Comparison of ENCODE assay signal across 8 cellular contexts in genomic region chr7:77537595-77538185, GRCh38. TPM values are rescaled to one million over a fixed set of nuclear protein-coding genes. Genes with fewer than 3 reads are reported as not detected.
DNase-seq lines count a peak whose midpoint lies in the region; ATAC-seq and TF ChIP-seq lines count a peak whose summit lies in the region.

No MANE protein-coding gene starts in this region.

- H3K9me3 ChIP-seq in Panc1 (ENCODE audit: control insufficient read depth, insufficient read depth, low read depth, low read length) (no peaks in the 10 kb centered on the region), parathyroid adenoma (ENCODE audit: control insufficient read depth, low read length) (no peaks in the 10 kb centered on the region)

- H3K27me3 ChIP-seq in Panc1 (ENCODE audit: control insufficient read depth, insufficient read depth, low read length) (no peaks in the 10 kb centered on the region), parathyroid adenoma (ENCODE audit: control insufficient read depth, insufficient read depth, low read length) (no peaks in the 10 kb centered on the region)

- no peaks in the 10 kb centered on the region for H3K27me3 Mint-ChIP-seq in activated naive CD4-positive, alpha-beta T cell treated with anti-CD3 and anti-CD28 coated beads, Interleukin-2, amount 50 U/mL, for 24 hours

- TF ChIP-seq CTCF in Panc1 (IDR thresholded peaks at IDR 0.05), result no peak
- no peak for TF ChIP-seq CTCF in parathyroid adenoma (IDR thresholded peaks at IDR 0.05)

- DNase-seq in NCI-H187 (lab: John Stamatoyannopoulos, UW) (peak; percentile 36 to 75), NCI-H187 treated with DMSO at 0.1 percent for 48 hours (lab: John Stamatoyannopoulos, UW) (no peak), Panc1 (ENCODE audit: low read depth, low spot score) (no peak), head of caudate nucleus (peak in 32 of 42 donors; percentile 6 to 64 (median 30))

- ATAC-seq in HG03354 (IDR thresholded peaks at IDR 0.05; ENCODE audit: poor library complexity, severe bottlenecking, unreplicated experiment) (peak; percentile 37), Panc1 (peak; percentile 32), HG02885 (IDR thresholded peaks at IDR 0.05; ENCODE audit: poor library complexity, unreplicated experiment) (no peak)

- peak overlapping the region; percentile 89 for H2AFZ ChIP-seq in parathyroid adenoma

- peak overlapping the region; percentile 76 for H3K9ac ChIP-seq in parathyroid adenoma

- peaks cover 29% of the 10 kb centered on the region for H3K4me1 ChIP-seq in Panc1 (ENCODE audit: control insufficient read depth, insufficient read depth, low read length)
- H3K4me1 ChIP-seq in parathyroid adenoma, result peaks cover 4% of the 10 kb centered on the region

- no peaks in the 10 kb centered on the region for H3K9me3 Mint-ChIP-seq in activated naive CD4-positive, alpha-beta T cell treated with anti-CD3 and anti-CD28 coated beads, Interleukin-2, amount 50 U/mL, for 24 hours

- no TSS peak for BruUV-seq in Panc1 (replicated peaks; lab: Mats Ljungman, UMichigan)

- H3K27ac Mint-ChIP-seq in activated naive CD4-positive, alpha-beta T cell treated with anti-CD3 and anti-CD28 coated beads, Interleukin-2, amount 50 U/mL, for 24 hours, result peak overlapping the region; percentile 25

- H3K36me3 ChIP-seq in Panc1 (ENCODE audit: control insufficient read depth, insufficient read depth, low read length), result peaks cover 5% of the 10 kb centered on the region; the same call in 1 of the 2 replicates
- no peaks in the 10 kb centered on the region for H3K36me3 ChIP-seq in parathyroid adenoma (ENCODE audit: control insufficient read depth, insufficient read depth, low read length)

- H3K36me3 Mint-ChIP-seq in activated naive CD4-positive, alpha-beta T cell treated with anti-CD3 and anti-CD28 coated beads, Interleukin-2, amount 50 U/mL, for 24 hours, result no peaks in the 10 kb centered on the region

- POLR2A ChIA-PET in Panc1 (lab: Charles Lee), result no interaction called here

- H3K4me3 ChIP-seq in Panc1 (ENCODE audit: low read depth in 2 of 2, low read length in 2 of 2) (peak overlapping the region; percentile 98 to 100), parathyroid adenoma (ENCODE audit: low read depth, low read length) (peak overlapping the region; percentile 86)

- H3K4me2 ChIP-seq in parathyroid adenoma (ENCODE audit: low read length), result peak overlapping the region; percentile 95

- peaks cover 16% of the 10 kb centered on the region for H3K79me2 ChIP-seq in parathyroid adenoma

- peaks cover 25% of the 10 kb centered on the region for H3K4me1 Mint-ChIP-seq in activated naive CD4-positive, alpha-beta T cell treated with anti-CD3 and anti-CD28 coated beads, Interleukin-2, amount 50 U/mL, for 24 hours

- peak overlapping the region; percentile 87 for H3K4me3 Mint-ChIP-seq in activated naive CD4-positive, alpha-beta T cell treated with anti-CD3 and anti-CD28 coated beads, Interleukin-2, amount 50 U/mL, for 24 hours

- intact Hi-C loops in Panc1 (cut with micrococcal nuclease; ENCODE audit: unreplicated experiment), result no loop called here
- intact Hi-C loops in head of caudate nucleus (cut with DNase I), result loop anchor here (5.0 kb wide), 3 partner anchors 80 to 160 kb away; partner anchors contain the start of gene RSBN1L

- CTCF ChIA-PET in Panc1 (lab: Charles Lee), result no interaction called here

- in situ Hi-C loops in Panc1 (cut with HindIII; ENCODE audit: low pct_unique_long_range_greater_than_20kb, low sequenced_read_pairs), result no loop called here

- H3K27ac ChIP-seq in Panc1 (ENCODE audit: low read length), result peak overlapping the region; percentile 99
- peak overlapping the region; percentile 81 for H3K27ac ChIP-seq in parathyroid adenoma

RNA-seq across cellular contexts. Expression of gene PTPN12, which starts 0.6 kb away (rescaled TPM):
- 82.1 TPM for total RNA-seq in Panc1 (2021; ENCODE audit: unreplicated experiment)
- 42.8 TPM for polyA plus RNA-seq in Panc1 (2012; ENCODE audit: insufficient read length)

Comparison
In these comparisons a context has a peak if more than half of its experiments do, and no peak if none do; other contexts are left out.
1. DNase-seq: peak in NCI-H187 (2 of 2) and head of caudate nucleus (32 of 42); none in NCI-H187 treated with DMSO at 0.1 percent for 48 hours (single experiment) and Panc1 (single experiment).